31 cellular contexts compared by ENCODE assay signal in the genomic region with DNA sequence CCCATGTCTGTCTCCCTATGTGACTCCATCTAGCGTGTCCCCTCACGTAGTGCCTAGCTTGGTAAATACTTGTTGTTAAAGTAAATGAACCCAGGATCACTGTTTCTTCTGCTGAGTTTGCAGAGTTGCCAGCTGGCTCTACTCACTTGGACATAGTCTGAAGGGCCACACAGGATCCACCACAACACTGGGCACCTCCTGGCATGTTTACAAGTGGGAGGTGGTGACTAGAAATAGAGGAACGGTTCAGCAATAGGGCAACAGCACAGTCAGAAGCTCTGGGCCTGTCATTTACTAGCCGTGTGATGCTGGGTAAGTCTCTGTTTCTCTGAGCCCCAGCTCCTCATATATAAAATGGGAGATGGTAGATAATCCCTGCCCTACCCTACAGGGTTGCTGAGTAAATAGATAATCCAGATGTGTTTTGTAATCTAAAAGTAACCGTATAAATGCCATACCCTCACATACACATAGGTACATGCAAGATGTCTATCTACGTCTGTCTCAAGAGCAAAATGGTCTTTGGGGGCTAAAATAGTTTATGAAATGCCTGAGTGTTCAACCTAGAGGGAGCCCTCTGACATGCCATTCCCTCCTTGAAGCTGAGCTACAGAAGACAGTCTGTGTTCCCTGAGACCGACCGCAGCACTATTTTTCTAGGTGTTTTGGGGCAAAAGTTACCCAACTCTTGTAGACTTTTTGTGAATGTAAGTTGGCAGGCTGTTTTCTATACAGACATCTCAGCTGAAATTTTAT. TPM values are rescaled to one million over a fixed set of nuclear protein-coding genes. Genes with fewer than 3 reads are reported as not detected.
DNase-seq lines count a peak whose midpoint lies in the region; ATAC-seq, FAIRE-seq and TF ChIP-seq lines count a peak whose summit lies in the region.
"Had no signal": no experiment of that assay in that cellular context is flagged by ENCODE, and none has a peak within 500 bp of the region (broad histone marks: within the 10 kb centered on the region; RNA-seq: fewer than 3 reads in every experiment).

No MANE protein-coding gene starts in this region.

- peak overlapping the region; percentile 19 for H3K4me2 ChIP-seq in Karpas-422 (ENCODE audit: low read depth, low read length, poor library complexity, severe bottlenecking)

- H3K9me3 Mint-ChIP-seq in WTC11 (no peaks in the 10 kb centered on the region), nephron (no peaks in the 10 kb centered on the region), mesothelial cell of epicardium (no peaks in the 10 kb centered on the region)
- H3K9me3 Mint-ChIP-seq: activated B cell treated with CpG ODN at 0.5 μM for 24 hours; CD8-positive, alpha-beta T cell; effector memory CD8-positive, alpha-beta T cell had no signal

- in situ Hi-C loops in gastrocnemius medialis (cut with MboI; ENCODE audit: low sequenced_read_pairs in 4 of 4): no loop called here

- H3K4me3 ChIP-seq in Karpas-422 (ENCODE audit: low read length) (peak overlapping the region; percentile 8; the same call in 1 of the 2 replicates), gastrocnemius medialis (no peak overlapping the region)
- H3K4me3 ChIP-seq: adrenal gland, coronary artery, heart left ventricle, lower lobe of right lung, thoracic aorta had no signal

- no peak overlapping the region for H2AFZ ChIP-seq in Karpas-422 (ENCODE audit: low read length)

- H3K4me3 Mint-ChIP-seq in WTC11 (no peak overlapping the region), nephron (peak overlapping the region in 2 of 3 experiments; percentile 31 to 48), mesothelial cell of epicardium (no peak overlapping the region)
- H3K4me3 Mint-ChIP-seq: activated B cell treated with CpG ODN at 0.5 μM for 24 hours; activated CD8-positive, alpha-beta memory T cell treated with anti-CD3 and anti-CD28 coated beads, Interleukin-2, amount 10 ng/mL, durations not matched to agents 7 days and 5 days; CD8-positive, alpha-beta T cell; effector memory CD8-positive, alpha-beta T cell had no signal

- no peak for FAIRE-seq in GM12892 (lab: Jason Lieb, UNC)
- FAIRE-seq: bronchial epithelial cell, kidney, urothelium cell line had no signal

- peaks cover 33% of the 10 kb centered on the region for H3K4me1 ChIP-seq in Karpas-422 (ENCODE audit: low read length)
- peaks cover 14 to 20% of the 10 kb centered on the region in 2 donors for H3K4me1 ChIP-seq in gastrocnemius medialis
- H3K4me1 ChIP-seq: adrenal gland had no signal

- H3K27me3 ChIP-seq in Karpas-422 (ENCODE audit: low read length) (no peaks in the 10 kb centered on the region), gastrocnemius medialis (peaks cover 16 to 40% (median 22%) of the 10 kb centered on the region in 3 donors)

- no peaks in the 10 kb centered on the region for H3K9me2 ChIP-seq in Karpas-422 (replicated peaks; ENCODE audit: insufficient read depth, low read length)

- H3K27ac ChIP-seq in Karpas-422 (ENCODE audit: low read length) (peak overlapping the region; percentile 58; the same call in 1 of the 2 replicates), gastrocnemius medialis (no peak overlapping the region)
- H3K27ac ChIP-seq: adrenal gland, coronary artery, lower lobe of right lung, thoracic aorta had no signal

- POLR2A ChIA-PET in WTC11 (lab: Charles Lee): interaction anchor here (1.7 kb wide), 1 partner anchor 14 kb away, joined by 5 read pairs; no protein-coding TSS in a partner anchor

- CTCF ChIA-PET in WTC11 (lab: Charles Lee): interaction anchor here (0.9 to 2.4 kb wide), 7 partner anchors 13 to 170 kb away, joined by 3 to 13 read pairs (median 4); no protein-coding TSS in a partner anchor

- no peaks in the 10 kb centered on the region for H3K36me3 Mint-ChIP-seq in WTC11
- no peaks in the 10 kb centered on the region for H3K36me3 Mint-ChIP-seq in nephron (ENCODE audit: low read depth)
- H3K36me3 Mint-ChIP-seq in mesothelial cell of epicardium: no peaks in the 10 kb centered on the region
- H3K36me3 Mint-ChIP-seq: activated CD8-positive, alpha-beta memory T cell treated with anti-CD3 and anti-CD28 coated beads, Interleukin-2, amount 10 ng/mL, durations not matched to agents 7 days and 5 days; CD8-positive, alpha-beta T cell had no signal

- H3K27ac Mint-ChIP-seq in WTC11: 0 out of 2 replicates have a peak overlapping the region, but pooled peaks have one; percentile 20
- H3K27ac Mint-ChIP-seq in nephron: peak overlapping the region in 1 of 3 experiments; percentile 72
- H3K27ac Mint-ChIP-seq in mesothelial cell of epicardium: no peak overlapping the region
- H3K27ac Mint-ChIP-seq: activated B cell treated with CpG ODN at 0.5 μM for 24 hours; activated CD8-positive, alpha-beta memory T cell treated with anti-CD3 and anti-CD28 coated beads, Interleukin-2, amount 10 ng/mL, durations not matched to agents 7 days and 5 days; CD8-positive, alpha-beta T cell; effector memory CD8-positive, alpha-beta T cell had no signal

- H3K79me2 ChIP-seq in Karpas-422 (ENCODE audit: low read length): no peaks in the 10 kb centered on the region

- H3K9me3 ChIP-seq in Karpas-422 (ENCODE audit: low read length) (no peaks in the 10 kb centered on the region), gastrocnemius medialis (no peaks in the 10 kb centered on the region)
- H3K9me3 ChIP-seq: adrenal gland, heart left ventricle, lower lobe of right lung, thoracic aorta had no signal

- 0 out of 2 replicates have a peak overlapping the region, but pooled peaks have one; percentile 21 for H3K9ac ChIP-seq in Karpas-422 (ENCODE audit: low read length)

- TF ChIP-seq CTCF in WTC11 (IDR thresholded peaks at IDR 0.05): no peak
- peak in 1 of 3 experiments; percentile 13 for TF ChIP-seq CTCF in nephron (IDR thresholded peaks at IDR 0.05; ENCODE audit: unreplicated experiment in 3 of 3)
- no peak for TF ChIP-seq CTCF in mesothelial cell of epicardium (IDR thresholded peaks at IDR 0.05; ENCODE audit: unreplicated experiment)
- TF ChIP-seq CTCF in gastrocnemius medialis (IDR thresholded peaks at IDR 0.05 in 4 of 5, conservative IDR thresholded peaks at IDR 0.05 in 1 of 5): no peak

- TF ChIP-seq POLR2A in GM12892 (IDR thresholded peaks at IDR 0.05; ENCODE audit: low read depth, low read length): no peak
- TF ChIP-seq POLR2A in gastrocnemius medialis (IDR thresholded peaks at IDR 0.05): no peak

- no peaks in the 10 kb centered on the region; the same call in 1 of the 2 replicates for H3K27me3 Mint-ChIP-seq in WTC11 (ENCODE audit: low read depth)
- peaks cover 76% of the 10 kb centered on the region for H3K27me3 Mint-ChIP-seq in nephron (ENCODE audit: low read depth)
- H3K27me3 Mint-ChIP-seq in mesothelial cell of epicardium (ENCODE audit: low read depth): peaks cover 75% of the 10 kb centered on the region

- intact Hi-C loops in gastrocnemius medialis (cut with DNase I; ENCODE audit: low total_unique reads): no loop called here

- H4K20me1 ChIP-seq in Karpas-422 (ENCODE audit: insufficient read depth, low read depth, low read length): no peaks in the 10 kb centered on the region

- DNase-seq in NCI-H2029 treated with DMSO at 0.1 percent for 48 hours (lab: John Stamatoyannopoulos, UW) (peak; percentile 22), NCI-H2029 (lab: John Stamatoyannopoulos, UW) (no peak), Karpas-422 (no peak), WTC11 (ENCODE audit: low spot score) (no peak), GM12892 (ENCODE audit: insufficient read length) (no peak), mesothelial cell of epicardium (ENCODE audit: low spot score in 2 of 2, unreplicated experiment in 2 of 2) (no peak), gastrocnemius medialis (no peak)
- DNase-seq: activated B cell treated with CpG ODN at 0.5 μM for 24 hours; activated CD4-positive, alpha-beta T cell treated with anti-CD3 and anti-CD28 coated beads, Interleukin-2, amount 50 U/mL, for 1 hour; activated CD8-positive, alpha-beta memory T cell treated with anti-CD3 and anti-CD28 coated beads, Interleukin-2, amount 10 ng/mL, durations not matched to agents 7 days and 5 days; activated naive CD4-positive, alpha-beta T cell treated with Interleukin-2 at 50 U/mL for 16 hours; activated T-cell treated with anti-CD3 and anti-CD28 coated beads, Interleukin-2, amount 50 U/mL, for 48 hours; adrenal gland; CD8-positive, alpha-beta T cell; effector memory CD8-positive, alpha-beta T cell; kidney; lower lobe of right lung; NCI-H2081; NCI-H226; NCI-H774; posterior cingulate gyrus; SHP77 treated with DMSO at 0.1 percent for 48 hours; stimulated activated CD4-positive, alpha-beta T cell treated with anti-CD3 and anti-CD28 coated beads, Interleukin-15, amount 100 ng/mL, for 24 hours; stimulated activated naive CD4-positive, alpha-beta T cell; T1000 had no signal

- H3K4me1 Mint-ChIP-seq in WTC11 (peaks cover 69% of the 10 kb centered on the region), nephron (peaks cover 23% of the 10 kb centered on the region), mesothelial cell of epicardium (peaks cover 21% of the 10 kb centered on the region)
- H3K4me1 Mint-ChIP-seq: activated CD8-positive, alpha-beta memory T cell treated with anti-CD3 and anti-CD28 coated beads, Interleukin-2, amount 10 ng/mL, durations not matched to agents 7 days and 5 days had no signal

- H3K36me3 ChIP-seq in Karpas-422 (ENCODE audit: insufficient read depth, low read length) (no peaks in the 10 kb centered on the region), gastrocnemius medialis (no peaks in the 10 kb centered on the region)
- H3K36me3 ChIP-seq: adrenal gland, heart left ventricle, lower lobe of right lung, thoracic aorta had no signal

- ATAC-seq in WTC11 (no peak), gastrocnemius medialis (no peak)
- ATAC-seq: activated CD8-positive, alpha-beta memory T cell treated with anti-CD3 and anti-CD28 coated beads, Interleukin-2, amount 10 ng/mL, durations not matched to agents 7 days and 5 days; CD8-positive, alpha-beta T cell; effector memory CD8-positive, alpha-beta T cell; lower lobe of right lung had no signal

TF ChIP-seq in WTC11, 78 proteins besides CTCF, POLR2A, EP300 and RAD21 (continues in another document):
- TF ChIP-seq, protein P1, sequence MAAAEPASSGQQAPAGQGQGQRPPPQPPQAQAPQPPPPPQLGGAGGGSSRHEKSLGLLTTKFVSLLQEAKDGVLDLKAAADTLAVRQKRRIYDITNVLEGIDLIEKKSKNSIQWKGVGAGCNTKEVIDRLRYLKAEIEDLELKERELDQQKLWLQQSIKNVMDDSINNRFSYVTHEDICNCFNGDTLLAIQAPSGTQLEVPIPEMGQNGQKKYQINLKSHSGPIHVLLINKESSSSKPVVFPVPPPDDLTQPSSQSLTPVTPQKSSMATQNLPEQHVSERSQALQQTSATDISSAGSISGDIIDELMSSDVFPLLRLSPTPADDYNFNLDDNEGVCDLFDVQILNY (CRISPR knock-in tag; IDR thresholded peaks at IDR 0.05): no peak
- TF ChIP-seq ZNF396 (CRISPR knock-in tag; IDR thresholded peaks at IDR 0.05; ENCODE audit: borderline replicate concordance) (no peak), JAZF1 (CRISPR knock-in tag; IDR thresholded peaks at IDR 0.05) (no peak), SOX15 (CRISPR knock-in tag; IDR thresholded peaks at IDR 0.05) (no peak)

RNA-seq across cellular contexts. Expression of a gene that starts 20.4 kb away (rescaled TPM):
- total RNA-seq in Karpas-422 (2014; rRNA removed; shearing (Covaris generic); ENCODE audit: low replicate concordance): 73.6 and 147 TPM in 2 replicates
- total RNA-seq in WTC11 (2021): 117 to 128 TPM (median 124 TPM) in 3 replicates
- 57.5 TPM for polyA plus RNA-seq in GM12892 (2012; ENCODE audit: missing spikeins)
- total RNA-seq in mesothelial cell of epicardium: 84.2 to 86.0 TPM (median 85.4 TPM) in 3 replicates
- 100 to 1,000 TPM in 3 of 4 donors, 10 to 100 TPM in 1; 91.2 to 172 (median 128) TPM for total RNA-seq in gastrocnemius medialis

Comparison
In these comparisons a context has a peak if more than half of its experiments do, and no peak if none do; other contexts are left out.
1. H3K4me3 Mint-ChIP-seq: peak in nephron (2 of 3); none in WTC11 (single experiment) and mesothelial cell of epicardium (single experiment).